ENCODE assay signal across 9 cellular contexts in genomic region chr3:131361464-131362421, GRCh38. TPM values are rescaled to one million over a fixed set of nuclear protein-coding genes. Genes with fewer than 3 reads are reported as not detected.
DNase-seq lines count a peak whose midpoint lies in the region; ATAC-seq, FAIRE-seq and TF ChIP-seq lines count a peak whose summit lies in the region.
"Had no signal": no experiment of that assay in that cellular context is flagged by ENCODE, and none has a peak within 500 bp of the region (broad histone marks: within the 10 kb centered on the region; RNA-seq: fewer than 3 reads in every experiment).

No MANE protein-coding gene starts in this region.

- H3K36me3 ChIP-seq in RWPE2 (ENCODE audit: low read depth) = no peaks in the 10 kb centered on the region
- H3K36me3 ChIP-seq in mesendoderm (ENCODE audit: control insufficient read depth, insufficient read depth, low read length) = no peaks in the 10 kb centered on the region
- H3K36me3 ChIP-seq in tibial nerve = no peaks in the 10 kb centered on the region
- H3K36me3 ChIP-seq: BLaER1 treated with 17β-estradiol and CSF1 and Interleukin-3, amounts not matched to agents 10 nM and 100 nM had no signal

- H3K9me3 ChIP-seq in RWPE2 (ENCODE audit: severe bottlenecking) = no peaks in the 10 kb centered on the region
- H3K9me3 ChIP-seq in tibial nerve = peaks cover 0 to under 1% (median 0%) of the 10 kb centered on the region in 4 donors

- peak; percentile 34 for DNase-seq in activated CD4-positive, alpha-beta T cell treated with anti-CD3 and anti-CD28 coated beads for 48 hours
- no peak for DNase-seq in activated CD4-positive, alpha-beta T cell treated with anti-CD3 and anti-CD28 coated beads, Interleukin-2, amount 50 U/mL, for 48 hours
- DNase-seq in RWPE2 (ENCODE audit: low spot score) (peak; percentile 73), epidermal melanocyte (ENCODE audit: insufficient read length, low spot score) (peak; percentile 23), mesendoderm (peak; percentile 99), tibial nerve (ENCODE audit: low spot score in 2 of 2) (peak; percentile 47 to 56), HTR-8/SVneo (ENCODE audit: insufficient read length, low spot score) (no peak)

- H3K4ac ChIP-seq in mesendoderm (ENCODE audit: low read depth, low read length) = peak overlapping the region; percentile 39

- H3K56ac ChIP-seq in mesendoderm (ENCODE audit: low read length) = peak overlapping the region; percentile 97

- H3K27ac ChIP-seq in RWPE2 (ENCODE audit: poor library complexity, severe bottlenecking) = no peak overlapping the region
- no peak overlapping the region for H3K27ac ChIP-seq in mesendoderm (ENCODE audit: low read depth, low read length)
- peak overlapping the region; percentile 22 to 82 (median 66) for H3K27ac ChIP-seq in tibial nerve
- H3K27ac ChIP-seq: BLaER1 treated with 17β-estradiol and CSF1 and Interleukin-3, amounts not matched to agents 10 nM and 100 nM had no signal

- no peak overlapping the region for H2BK120ac ChIP-seq in mesendoderm (ENCODE audit: low read depth, low read length)

- no peaks in the 10 kb centered on the region for H3K27me3 ChIP-seq in RWPE2 (ENCODE audit: insufficient read depth, poor library complexity, severe bottlenecking)
- H3K27me3 ChIP-seq in mesendoderm (ENCODE audit: insufficient read depth, low read length, poor library complexity) = no peaks in the 10 kb centered on the region
- no peaks in the 10 kb centered on the region for H3K27me3 ChIP-seq in tibial nerve
- H3K27me3 ChIP-seq: BLaER1 treated with 17β-estradiol and CSF1 and Interleukin-3, amounts not matched to agents 10 nM and 100 nM had no signal

- H3K4me2 ChIP-seq in mesendoderm (ENCODE audit: low read length) = peak overlapping the region; percentile 91
- H3K4me2 ChIP-seq: BLaER1 treated with 17β-estradiol and CSF1 and Interleukin-3, amounts not matched to agents 10 nM and 100 nM had no signal

- peak overlapping the region; percentile 30 for H2BK5ac ChIP-seq in mesendoderm (ENCODE audit: low read length)

- WGBS in mesendoderm (ENCODE audit: extremely low coverage, insufficient coverage, low lambda C conversion rate) = no CpG with 5 or more reads among the region's 64 CpGs
- 11 to 12% methylated on average over 38 to 46 of the region's 64 CpGs for WGBS in tibial nerve, 2 donors

- H4K8ac ChIP-seq in mesendoderm (ENCODE audit: low read depth, low read length) = no peak overlapping the region

- H3K4me3 ChIP-seq in RWPE2 (ENCODE audit: severe bottlenecking) (peak overlapping the region; percentile 27), mesendoderm (ENCODE audit: low read length) (peak overlapping the region; percentile 80), tibial nerve (peak overlapping the region; percentile 44 to 60 (median 54))
- H3K4me3 ChIP-seq: BLaER1 treated with 17β-estradiol and CSF1 and Interleukin-3, amounts not matched to agents 10 nM and 100 nM had no signal

- H3K4me1 ChIP-seq in RWPE2 (ENCODE audit: insufficient read depth, poor library complexity, severe bottlenecking) (no peaks in the 10 kb centered on the region), mesendoderm (ENCODE audit: control insufficient read depth, low read depth, low read length) (peaks cover 4% of the 10 kb centered on the region), tibial nerve (peaks cover 0 to 10% (median 2%) of the 10 kb centered on the region in 4 donors)
- H3K4me1 ChIP-seq: BLaER1 treated with 17β-estradiol and CSF1 and Interleukin-3, amounts not matched to agents 10 nM and 100 nM had no signal

- H3K79me2 ChIP-seq in mesendoderm (ENCODE audit: control insufficient read depth, insufficient read depth, low read length) = no peaks in the 10 kb centered on the region

- H3K23ac ChIP-seq in mesendoderm (ENCODE audit: low read length) = peak overlapping the region; percentile 66

- peak in 1 of 2 donors; percentile 46 for TF ChIP-seq POLR2A in tibial nerve (IDR thresholded peaks at IDR 0.05)

- ATAC-seq in HG02973 (IDR thresholded peaks at IDR 0.05; ENCODE audit: unreplicated experiment) (peak; percentile 96), RWPE2 (ENCODE audit: low read depth) (peak; percentile 85)

- H3K9ac ChIP-seq in mesendoderm (ENCODE audit: low read length) = peak overlapping the region; percentile 93
- H3K9ac ChIP-seq: BLaER1 treated with 17β-estradiol and CSF1 and Interleukin-3, amounts not matched to agents 10 nM and 100 nM had no signal

- H2BK15ac ChIP-seq in mesendoderm (replicated peaks; ENCODE audit: low read depth) = no peak overlapping the region

- no peak overlapping the region for H4K5ac ChIP-seq in mesendoderm (ENCODE audit: low read length)

- TF ChIP-seq CTCF in RWPE2 (IDR thresholded peaks at IDR 0.05; ENCODE audit: poor library complexity, severe bottlenecking) (no peak), tibial nerve (IDR thresholded peaks at IDR 0.05) (no peak)

- peaks cover 7% of the 10 kb centered on the region for H3K79me1 ChIP-seq in mesendoderm (ENCODE audit: low read length)

- no peak for FAIRE-seq in HTR-8/SVneo (lab: Jason Lieb, UNC)

- TF ChIP-seq EP300 in tibial nerve (IDR thresholded peaks at IDR 0.05) = peak in 1 of 2 donors; percentile 52

- no peak overlapping the region for H3K18ac ChIP-seq in mesendoderm (ENCODE audit: low read length)

- H2AK5ac ChIP-seq in mesendoderm (ENCODE audit: low read length) = no peak overlapping the region

RNA-seq across cellular contexts. Expression of gene NUDT16, which starts 19.8 kb away (rescaled TPM):
- polyA plus RNA-seq in mesendoderm (2013, experiment 1 of 2) = 8.3 TPM
- 8.4 TPM for polyA plus RNA-seq in mesendoderm (2013, experiment 2 of 2)
- 100 to 1,000 TPM in 1 of 4 donors, 10 to 100 TPM in 3; 70.8 to 102 (median 87.8) TPM for total RNA-seq in tibial nerve

Comparison
In these comparisons a context has a peak if more than half of its experiments do, and no peak if none do; other contexts are left out.
1. DNase-seq: peak in activated CD4-positive, alpha-beta T cell treated with anti-CD3 and anti-CD28 coated beads for 48 hours (single experiment), RWPE2 (single experiment), epidermal melanocyte (single experiment), mesendoderm (single experiment) and tibial nerve (2 of 2); none in activated CD4-positive, alpha-beta T cell treated with anti-CD3 and anti-CD28 coated beads, Interleukin-2, amount 50 U/mL, for 48 hours (0 of 2) and HTR-8/SVneo (single experiment).
2. H3K27ac ChIP-seq: peak in tibial nerve (4 of 4); none in RWPE2 (single experiment) and mesendoderm (single experiment).
3. H3K4me3 ChIP-seq: peak in every context shown above with its lines; median percentile 80 in mesendoderm; 54 in tibial nerve; 27 in RWPE2.